In genomic region chr5:159106569-159107282, GRCh38 we compare ENCODE assay signal across 7 cellular contexts. TPM values are rescaled to one million over a fixed set of nuclear protein-coding genes. Genes with fewer than 3 reads are reported as not detected.
DNase-seq lines count a peak whose midpoint lies in the region; FAIRE-seq and TF ChIP-seq lines count a peak whose summit lies in the region.

No MANE protein-coding gene starts in this region.

- POLR2A ChIA-PET in HEK293T (lab: Yijun Ruan, JAX): no interaction called here

- CTCF ChIA-PET in HEK293T (lab: Yijun Ruan, JAX): interaction anchor here (0.5 to 3.7 kb wide), 18 partner anchors 23 to 1080 kb away, joined by 3 to 48 read pairs (median 5); no protein-coding TSS in a partner anchor

- peak; percentile 93 for FAIRE-seq in GM12892 (lab: Jason Lieb, UNC)

- TF ChIP-seq CTCF in NB4 (IDR thresholded peaks at IDR 0.05; ENCODE audit: low read depth, low read length) (peak; percentile 75), WI38 (IDR thresholded peaks at IDR 0.05; ENCODE audit: low read depth, low read length) (peak; percentile 83)

- H3K4me3 ChIP-seq in NB4 (ENCODE audit: low read depth, low read length) (no peak overlapping the region), WI38 (ENCODE audit: low read depth, low read length) (peak overlapping the region; percentile 30)

- TF ChIP-seq POLR2A in GM12892 (IDR thresholded peaks at IDR 0.05; ENCODE audit: low read depth, low read length): no peak
- TF ChIP-seq POLR2A in NB4 (IDR thresholded peaks at IDR 0.05; ENCODE audit: extremely low read depth, insufficient read length): no peak

- H3K27ac ChIP-seq in caudate nucleus (ENCODE audit: low read depth, low read length): no peak overlapping the region

- no peak for DNase-seq in GM12892 (ENCODE audit: insufficient read length)
- DNase-seq in HEK293T (ENCODE audit: extremely low spot score): peak; percentile 80
- peak; percentile 73 for DNase-seq in NB4 (ENCODE audit: low read depth)
- peak in 48 of 61 donors; percentile 11 to 71 (median 40) for DNase-seq in caudate nucleus (lab: John Stamatoyannopoulos, UW)
- DNase-seq in kidney tubule cell (ENCODE audit: low spot score): peak; percentile 65
- DNase-seq in stimulated activated CD4-positive, alpha-beta T cell treated with anti-CD3 and anti-CD28 coated beads, Interleukin-2, amount 100 ng/mL, for 4 hours (ENCODE audit: low read depth): peak; percentile 64

TF ChIP-seq in HEK293T, 16 proteins besides CTCF, POLR2A, EP300 and RAD21:
- TF ChIP-seq ZNF384 (IDR thresholded peaks at IDR 0.05): no peak
- TF ChIP-seq TARDBP (IDR thresholded peaks at IDR 0.05): no peak
- TF ChIP-seq ELF4 (IDR thresholded peaks at IDR 0.05): no peak
- TF ChIP-seq L3MBTL2 (conservative IDR thresholded peaks at IDR 0.05): no peak
- TF ChIP-seq NFRKB (IDR thresholded peaks at IDR 0.05): no peak

RNA-seq across cellular contexts. Expression of gene EBF1, which starts 7.0 kb away (rescaled TPM):
- 9.5 TPM for polyA plus RNA-seq in GM12892 (2012; ENCODE audit: missing spikeins)
